ENCODE assay signal across 8 cellular contexts in genomic region chr5:79133121-79133656, GRCh38. TPM values are rescaled to one million over a fixed set of nuclear protein-coding genes. Genes with fewer than 3 reads are reported as not detected.
A peak's percentile ranks its signal among the peaks of the same experiment; 100 is the strongest.
DNase-seq lines count a peak whose midpoint lies in the region; ATAC-seq, FAIRE-seq and TF ChIP-seq lines count a peak whose summit lies in the region.

No MANE protein-coding gene starts in this region.

- no peak for TF ChIP-seq POLR2A in upper lobe of left lung (IDR thresholded peaks at IDR 0.05)

- DNase-seq in BE2C (no peak), HT-29 (ENCODE audit: low spot score) (peak; percentile 65), RCC 7860 (ENCODE audit: low spot score) (peak; percentile 29), coronary artery (ENCODE audit: low spot score) (no peak), lower lobe of right lung (no peak), upper lobe of left lung (no peak), H7 (no peak)

- FAIRE-seq in RCC 7860 (lab: Jason Lieb, UNC): peak; percentile 75

- no peaks in the 10 kb centered on the region for H3K36me3 ChIP-seq in BE2C
- no peaks in the 10 kb centered on the region for H3K36me3 ChIP-seq in lower lobe of right lung
- H3K36me3 ChIP-seq in upper lobe of left lung: no peaks in the 10 kb centered on the region
- H3K36me3 ChIP-seq in H7 (replicated peaks; ENCODE audit: control insufficient read depth, insufficient read depth, low read length): no peaks in the 10 kb centered on the region

- no peaks in the 10 kb centered on the region for H3K9me3 ChIP-seq in BE2C
- no peaks in the 10 kb centered on the region for H3K9me3 ChIP-seq in lower lobe of right lung
- H3K9me3 ChIP-seq in upper lobe of left lung: no peaks in the 10 kb centered on the region

- TF ChIP-seq EP300 in upper lobe of left lung (IDR thresholded peaks at IDR 0.05): no peak

- ATAC-seq in lower lobe of right lung (peak; percentile 65 to 77), upper lobe of left lung (ENCODE audit: low FRiP score in 2 of 2) (peak in 1 of 2 donors; percentile 84), HG03280 (IDR thresholded peaks at IDR 0.05; ENCODE audit: unreplicated experiment) (no peak)

- H3K27me3 ChIP-seq in BE2C (no peaks in the 10 kb centered on the region), lower lobe of right lung (ENCODE audit: low read depth) (no peaks in the 10 kb centered on the region), upper lobe of left lung (no peaks in the 10 kb centered on the region), H7 (ENCODE audit: control insufficient read depth, insufficient read depth, low read length) (no peaks in the 10 kb centered on the region)

- intact Hi-C loops in lower lobe of right lung (cut with DNase I): loop anchor here (10.0 kb wide), 1 partner anchor 332 kb away; no protein-coding TSS in a partner anchor

- H3K4me3 ChIP-seq in BE2C (ENCODE audit: low read depth, low read length) (peak overlapping the region; percentile 29; the same call in 1 of the 2 replicates), coronary artery (peak overlapping the region; percentile 58), lower lobe of right lung (peak overlapping the region; percentile 24), upper lobe of left lung (peak overlapping the region in 2 of 4 donors; percentile 6 to 8), H7 (ENCODE audit: insufficient read depth, low read depth, low read length) (no peak overlapping the region)

- H3K4me1 ChIP-seq in BE2C (no peaks in the 10 kb centered on the region), lower lobe of right lung (peaks cover 7% of the 10 kb centered on the region), upper lobe of left lung (peaks cover 10 to 15% (median 11%) of the 10 kb centered on the region in 4 donors)

- 5 to 10% methylated on average over 4 of the region's 4 CpGs for WGBS in upper lobe of left lung, 2 donors

- TF ChIP-seq CTCF in BE2C (IDR thresholded peaks at IDR 0.05; ENCODE audit: low read depth, low read length) (peak; percentile 19; the same call in 1 of the 2 replicates), coronary artery (IDR thresholded peaks at IDR 0.05) (peak; percentile 14), lower lobe of right lung (IDR thresholded peaks at IDR 0.05) (peak; percentile 27), upper lobe of left lung (IDR thresholded peaks at IDR 0.05) (peak in 5 of 6 experiments; percentile 7 to 34 (median 30))

- H3K27ac ChIP-seq in coronary artery (peak overlapping the region; percentile 65 to 69), lower lobe of right lung (no peak overlapping the region), upper lobe of left lung (peak overlapping the region in 2 of 4 donors; percentile 58 to 66)

RNA-seq across cellular contexts. Expression of gene BHMT, which starts 21.6 kb away (rescaled TPM):
- polyA plus RNA-seq in BE2C (2012; ENCODE audit: insufficient read depth, insufficient read length, low read depth): not detected
- total RNA-seq in HT-29 (2014; rRNA removed; shearing (Covaris generic)): not detected in 2 replicates
- total RNA-seq in lower lobe of right lung (not detected), upper lobe of left lung (1 to 10 TPM in 1 of 6 donors, under 1 TPM in 2, not detected in 3; 0.26 to 1.4 (median 0.84) TPM)
- 0.28 and 0.52 TPM in 2 replicates for total RNA-seq in H7 (2014; rRNA removed; shearing (Covaris generic))

Comparison
In these comparisons a context has a peak if more than half of its experiments do, and no peak if none do; other contexts are left out.
1. DNase-seq: peak in HT-29 (single experiment) and RCC 7860 (single experiment); none in BE2C (single experiment), coronary artery (single experiment), lower lobe of right lung (single experiment), upper lobe of left lung (0 of 2) and H7 (single experiment).
2. Peak in every context shown above with its lines, with median percentiles within 50 percentile points of each other: CTCF ChIP-seq.